In the genomic region with DNA sequence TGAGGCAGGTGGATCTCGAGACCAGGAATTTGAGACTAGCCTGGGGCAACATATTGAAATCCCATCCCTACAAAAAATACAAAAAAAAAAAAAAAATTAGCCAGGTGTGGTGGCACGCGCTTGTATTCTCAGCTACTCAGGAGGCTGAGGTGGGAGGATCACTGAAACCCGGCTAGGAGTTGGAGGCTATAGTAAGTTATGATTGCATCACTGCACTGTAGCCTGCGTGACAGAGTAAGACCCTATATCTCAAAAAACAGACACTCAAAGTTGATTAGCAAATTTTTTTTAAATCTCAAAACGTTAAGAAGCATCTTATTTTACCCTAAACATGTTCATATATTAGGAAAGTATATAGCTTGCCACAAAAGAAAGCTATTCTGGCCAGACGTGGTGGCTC, we compare ENCODE assay signal across 27 cellular contexts.
"Had no signal": no experiment of that assay in that cellular context is flagged by ENCODE, and none has a peak within 500 bp of the region (broad histone marks: within the 10 kb centered on the region; RNA-seq: fewer than 3 reads in every experiment).

No MANE protein-coding gene starts in this region.

- FAIRE-seq: astrocyte had no signal

- DNase-seq: activated CD4-positive, alpha-beta memory T cell treated with anti-CD3 and anti-CD28 coated beads, Interleukin-2, amount 10 ng/mL, durations not matched to agents 7 days and 5 days; activated CD4-positive, alpha-beta T cell treated with anti-CD3 and anti-CD28 coated beads, Interleukin-2, amount 10 ng/mL, durations not matched to agents 7 days and 5 days; activated CD4-positive, CD25-positive, alpha-beta regulatory T cell; activated gamma-delta T cell; activated naive CD4-positive, alpha-beta T cell treated with anti-CD3 and anti-CD28 coated beads for 36 hours; activated T-cell treated with anti-CD3 and anti-CD28 coated beads for 4 hours; activated T-cell treated with anti-CD3 and anti-CD28 coated beads, Interleukin-2, amount 50 U/mL, for 48 hours; amygdala; MG63; MV-4-11; NCI-H1092 treated with DMSO at 0.1 percent for 48 hours; NCI-H1417 treated with DMSO at 0.1 percent for 48 hours; NCI-H1694; NCI-H2029; NCI-H2107; NCI-H2171 treated with DMSO at 0.1 percent for 48 hours; NCI-H226; NCI-H526; NCI-H774; T-cell had no signal

- H3K9me3 ChIP-seq: MG63 had no signal

- H3K4me3 Mint-ChIP-seq: activated CD4-positive, alpha-beta memory T cell treated with anti-CD3 and anti-CD28 coated beads, Interleukin-2, amount 10 ng/mL, durations not matched to agents 7 days and 5 days; activated CD4-positive, alpha-beta T cell treated with anti-CD3 and anti-CD28 coated beads, Interleukin-2, amount 10 ng/mL, durations not matched to agents 7 days and 5 days; activated naive CD4-positive, alpha-beta T cell treated with anti-CD3 and anti-CD28 coated beads for 36 hours; activated naive CD8-positive, alpha-beta T cell had no signal

- H3K27me3 ChIP-seq: MG63 had no signal

- H3K27ac Mint-ChIP-seq: activated CD4-positive, alpha-beta memory T cell treated with anti-CD3 and anti-CD28 coated beads, Interleukin-2, amount 10 ng/mL, durations not matched to agents 7 days and 5 days; activated CD4-positive, alpha-beta T cell treated with anti-CD3 and anti-CD28 coated beads, Interleukin-2, amount 10 ng/mL, durations not matched to agents 7 days and 5 days; activated naive CD4-positive, alpha-beta T cell treated with anti-CD3 and anti-CD28 coated beads for 36 hours; activated naive CD8-positive, alpha-beta T cell; activated T-helper 17 cell treated with anti-CD3 and anti-CD28 coated beads, Interleukin-2, amount 50 U/mL, for 72 hours had no signal

- H3K27me3 Mint-ChIP-seq: activated CD4-positive, alpha-beta memory T cell treated with anti-CD3 and anti-CD28 coated beads, Interleukin-2, amount 10 ng/mL, durations not matched to agents 7 days and 5 days; activated CD4-positive, alpha-beta T cell treated with anti-CD3 and anti-CD28 coated beads, Interleukin-2, amount 10 ng/mL, durations not matched to agents 7 days and 5 days; activated naive CD8-positive, alpha-beta T cell; activated T-helper 17 cell treated with anti-CD3 and anti-CD28 coated beads, Interleukin-2, amount 50 U/mL, for 72 hours; brain; central memory CD8-positive, alpha-beta T cell; T-cell had no signal

- H3K27ac ChIP-seq: VCaP had no signal

- ATAC-seq: activated T-helper 17 cell treated with anti-CD3 and anti-CD28 coated beads, Interleukin-2, amount 50 U/mL, for 72 hours had no signal

- H3K9me3 Mint-ChIP-seq: activated CD4-positive, alpha-beta memory T cell treated with anti-CD3 and anti-CD28 coated beads, Interleukin-2, amount 10 ng/mL, durations not matched to agents 7 days and 5 days; activated CD4-positive, alpha-beta T cell treated with anti-CD3 and anti-CD28 coated beads, Interleukin-2, amount 10 ng/mL, durations not matched to agents 7 days and 5 days; activated naive CD4-positive, alpha-beta T cell treated with anti-CD3 and anti-CD28 coated beads for 36 hours; activated T-helper 17 cell treated with anti-CD3 and anti-CD28 coated beads, Interleukin-2, amount 50 U/mL, for 72 hours; central memory CD8-positive, alpha-beta T cell; T-cell had no signal

- H3K4me3 ChIP-seq: MG63, SK-N-MC had no signal
